Comparison of ENCODE assay signal across 15 cellular contexts in the genomic region with DNA sequence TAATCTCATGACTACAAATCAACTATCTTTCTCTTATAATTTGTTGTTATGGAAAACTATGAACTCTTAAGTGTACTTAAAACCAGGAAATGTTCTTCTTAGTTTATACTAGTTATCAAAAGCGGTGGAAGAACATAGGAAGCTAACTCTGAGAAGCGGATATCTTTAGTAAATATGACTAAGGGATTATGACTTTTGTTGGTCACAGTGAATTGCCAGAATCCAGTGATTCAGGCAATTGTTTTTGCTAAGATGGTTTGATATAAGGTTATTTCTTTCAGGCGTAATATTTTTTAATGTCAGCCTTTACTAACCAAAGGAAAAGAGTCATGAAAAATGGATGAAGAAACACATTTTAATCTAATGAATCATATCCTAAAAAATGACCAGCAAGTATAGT.
DNase-seq lines count a peak whose midpoint lies in the region; ATAC-seq, FAIRE-seq and TF ChIP-seq lines count a peak whose summit lies in the region.
"Had no signal": no experiment of that assay in that cellular context is flagged by ENCODE, and none has a peak within 500 bp of the region (broad histone marks: within the 10 kb centered on the region; RNA-seq: fewer than 3 reads in every experiment).

No MANE protein-coding gene starts in this region.

- no peak overlapping the region for H3K27ac ChIP-seq in heart right ventricle
- H3K27ac ChIP-seq in dorsolateral prefrontal cortex = no peak overlapping the region
- H3K27ac ChIP-seq: gastroesophageal sphincter had no signal

- no peaks in the 10 kb centered on the region for H3K9me3 ChIP-seq in heart right ventricle
- H3K9me3 ChIP-seq: BE2C, gastroesophageal sphincter had no signal

- DNase-seq in Caki2 (ENCODE audit: low read depth) (peak; percentile 18), NCI-H226 (peak; percentile 13), choroid plexus epithelial cell (ENCODE audit: low read depth) (peak; percentile 71), lung microvascular endothelial cell (ENCODE audit: low read depth in 2 of 2) (peak; percentile 45 to 96), heart right ventricle (no peak), GM19239 (ENCODE audit: insufficient read length, low spot score) (no peak), dorsolateral prefrontal cortex (no peak)
- DNase-seq: activated CD4-positive, CD25-positive, alpha-beta regulatory T cell; BE2C; DMS53; MV-4-11 had no signal

- 66 to 76% methylated on average over 3 of the region's 3 CpGs for WGBS in heart right ventricle, 2 donors

- intact Hi-C loops in heart right ventricle (cut with DNase I) = no loop called here
- intact Hi-C loops in dorsolateral prefrontal cortex (cut with DNase I) = no loop called here

- H3K27me3 ChIP-seq in heart right ventricle (no peaks in the 10 kb centered on the region), dorsolateral prefrontal cortex (no peaks in the 10 kb centered on the region)
- H3K27me3 ChIP-seq: BE2C, gastroesophageal sphincter had no signal

- no peaks in the 10 kb centered on the region for H3K36me3 ChIP-seq in heart right ventricle
- H3K36me3 ChIP-seq: BE2C, gastroesophageal sphincter had no signal

- H3K4me3 ChIP-seq in choroid plexus epithelial cell (ENCODE audit: low read depth, low read length) = no peak overlapping the region
- no peak overlapping the region for H3K4me3 ChIP-seq in heart right ventricle
- no peak overlapping the region for H3K4me3 ChIP-seq in dorsolateral prefrontal cortex
- H3K4me3 ChIP-seq: gastroesophageal sphincter had no signal

- TF ChIP-seq CTCF in choroid plexus epithelial cell (conservative IDR thresholded peaks at IDR 0.05; ENCODE audit: low read depth, low read length) (no peak), heart right ventricle (IDR thresholded peaks at IDR 0.05) (no peak), dorsolateral prefrontal cortex (IDR thresholded peaks at IDR 0.05 in 54 of 56, conservative IDR thresholded peaks at IDR 0.05 in 2 of 56; ENCODE audit: low read depth in 1 of 56, partially characterized antibody in 56 of 56) (no peak)

- ATAC-seq in heart right ventricle (no peak), GM18873 (IDR thresholded peaks at IDR 0.05; ENCODE audit: low FRiP score, unreplicated experiment) (no peak)
- ATAC-seq: gastroesophageal sphincter had no signal

- H3K4me1 ChIP-seq in heart right ventricle = no peaks in the 10 kb centered on the region
- H3K4me1 ChIP-seq: BE2C had no signal

- no peak for FAIRE-seq in GM19239 (lab: Jason Lieb, UNC)
- FAIRE-seq: GM12891, kidney had no signal

- in situ Hi-C loops in Caki2 (cut with HindIII; ENCODE audit: low pct_unique_long_range_greater_than_20kb, low sequenced_read_pairs) = no loop called here

Comparison
In these comparisons a context has a peak if more than half of its experiments do, and no peak if none do; other contexts are left out.
1. DNase-seq: peak in Caki2 (single experiment), NCI-H226 (single experiment), choroid plexus epithelial cell (single experiment) and lung microvascular endothelial cell (2 of 2); none in heart right ventricle (0 of 2), GM19239 (single experiment) and dorsolateral prefrontal cortex (0 of 10).